ENCODE assay signal across 8 cellular contexts in the genomic region with DNA sequence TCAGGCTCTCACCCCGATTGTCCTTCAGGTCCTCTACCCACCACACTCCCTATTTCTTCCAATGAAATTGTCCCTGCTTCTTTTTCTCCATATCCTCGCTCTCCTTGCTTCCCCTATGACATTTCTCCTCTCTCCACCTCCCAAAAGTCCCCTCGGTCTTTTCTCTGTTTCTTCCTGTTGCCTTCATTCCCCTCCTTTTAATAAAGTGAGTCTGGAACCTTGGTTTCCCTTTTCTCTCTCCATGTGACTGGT. TPM values are rescaled to one million over a fixed set of nuclear protein-coding genes. Genes with fewer than 3 reads are reported as not detected.
DNase-seq lines count a peak whose midpoint lies in the region; ATAC-seq and TF ChIP-seq lines count a peak whose summit lies in the region.

No MANE protein-coding gene starts in this region.

- WGBS in thyroid gland, 2 donors, result 0 to 8% methylated on average over 3 of the region's 3 CpGs

- H3K9me3 ChIP-seq in AG04450 (ENCODE audit: control insufficient read depth, insufficient read depth, low read length) (no peaks in the 10 kb centered on the region; the same call in 1 of the 2 replicates), HAP-1 (no peaks in the 10 kb centered on the region), ascending aorta (no peaks in the 10 kb centered on the region), thyroid gland (no peaks in the 10 kb centered on the region)

- peak overlapping the region; percentile 77 for H3K27ac ChIP-seq in AG04450 (ENCODE audit: low read depth, low read length)
- peak overlapping the region; percentile 90 to 93 for H3K27ac ChIP-seq in ascending aorta
- H3K27ac ChIP-seq in thyroid gland, result peak overlapping the region; percentile 89 to 99 (median 98)

- no peak for DNase-seq in AG04450 (ENCODE audit: low read depth, low spot score)
- no peak for DNase-seq in HAP-1 (ENCODE audit: low spot score in 2 of 2)
- no peak for DNase-seq in ascending aorta (ENCODE audit: low spot score in 2 of 2)
- DNase-seq in kidney glomerular epithelial cell (lab: John Stamatoyannopoulos, UW), result peak; percentile 53
- DNase-seq in thyroid gland, result no peak
- no peak for DNase-seq in DMS53 (lab: John Stamatoyannopoulos, UW)

- peaks cover 13% of the 10 kb centered on the region for H3K4me1 ChIP-seq in HAP-1
- peaks cover 5 to 19% of the 10 kb centered on the region in 2 donors for H3K4me1 ChIP-seq in ascending aorta
- peaks cover 20 to 21% of the 10 kb centered on the region in 2 donors for H3K4me1 ChIP-seq in thyroid gland

- intact Hi-C loops in ascending aorta (cut with DNase I) (loop anchor here (2.0 to 10.0 kb wide), 9 partner anchors 116 to 810 kb away; a partner anchor contains a TSS), thyroid gland (cut with DNase I) (no loop called here)

- in situ Hi-C loops in HAP-1 (cut with MboI; ENCODE audit: low sequenced_read_pairs), result no loop called here

- CTCF ChIA-PET in AG04450 (lab: Charles Lee), result no interaction called here

- ATAC-seq in HG03097 (IDR thresholded peaks at IDR 0.05; ENCODE audit: low FRiP score, unreplicated experiment) (no peak), GM21576 (IDR thresholded peaks at IDR 0.05; ENCODE audit: unreplicated experiment) (no peak)

- H3K36me3 ChIP-seq in HAP-1 (replicated peaks), result peaks cover 22% of the 10 kb centered on the region
- H3K36me3 ChIP-seq in ascending aorta, result peaks cover 19 to 20% of the 10 kb centered on the region in 2 donors
- peaks cover 16 to 19% of the 10 kb centered on the region in 2 donors for H3K36me3 ChIP-seq in thyroid gland

- POLR2A ChIA-PET in AG04450 (lab: Yijun Ruan, JAX), result no interaction called here

- TF ChIP-seq POLR2A in thyroid gland (IDR thresholded peaks at IDR 0.05), result no peak

- H3K27me3 ChIP-seq in AG04450 (ENCODE audit: control insufficient read depth, insufficient read depth, low read length), result peaks cover 6% of the 10 kb centered on the region
- no peaks in the 10 kb centered on the region for H3K27me3 ChIP-seq in HAP-1 (ENCODE audit: low read depth)
- no peaks in the 10 kb centered on the region for H3K27me3 ChIP-seq in ascending aorta
- no peaks in the 10 kb centered on the region for H3K27me3 ChIP-seq in thyroid gland

- H3K4me3 ChIP-seq in AG04450 (ENCODE audit: low read depth, low read length) (peak overlapping the region; percentile 64), HAP-1 (peak overlapping the region; percentile 77), ascending aorta (peak overlapping the region; percentile 68 to 75), thyroid gland (replicated peaks in 1 of 3) (peak overlapping the region; percentile 51 to 70 (median 69))

- TF ChIP-seq CTCF in AG04450 (IDR thresholded peaks at IDR 0.05; ENCODE audit: low read depth, low read length) (no peak), ascending aorta (IDR thresholded peaks at IDR 0.05) (no peak), thyroid gland (IDR thresholded peaks at IDR 0.05) (no peak)

RNA-seq across cellular contexts. Expression of a gene that starts 0.7 kb away (rescaled TPM):
- 5.5 and 9.0 TPM in 2 replicates for polyA plus RNA-seq in AG04450 (2011; rRNA removed)
- 16.7 and 26.3 TPM in 2 replicates for polyA minus RNA-seq in AG04450 (2011; rRNA and poly(A)+ RNA removed)
- total RNA-seq in ascending aorta, result 14.9 TPM
- 10 to 100 TPM; 16.0 to 22.8 (median 21.1) TPM for total RNA-seq in thyroid gland

RNA-seq across cellular contexts. Expression of a gene that starts 5.3 kb away (rescaled TPM):
- 0.04 and 0.05 TPM in 2 replicates for polyA plus RNA-seq in AG04450 (2011; rRNA removed)
- polyA minus RNA-seq in AG04450 (2011; rRNA and poly(A)+ RNA removed), result 0.23 TPM in 1 of 2 replicates, not detected in the other
- 15.5 TPM for total RNA-seq in ascending aorta
- 10 to 100 TPM; 12.0 to 24.2 (median 20.1) TPM for total RNA-seq in thyroid gland

RNA-seq across cellular contexts. Expression of a gene that starts 57.0 kb away (rescaled TPM):
- polyA plus RNA-seq in AG04450 (2011; rRNA removed), result 1.9 and 2.6 TPM in 2 replicates
- 1.2 and 2.6 TPM in 2 replicates for polyA minus RNA-seq in AG04450 (2011; rRNA and poly(A)+ RNA removed)
- total RNA-seq in ascending aorta (not detected), thyroid gland (under 1 TPM; 0.11 to 0.49 (median 0.15) TPM)
